ENCODE assay signal across 26 cellular contexts in the genomic region with DNA sequence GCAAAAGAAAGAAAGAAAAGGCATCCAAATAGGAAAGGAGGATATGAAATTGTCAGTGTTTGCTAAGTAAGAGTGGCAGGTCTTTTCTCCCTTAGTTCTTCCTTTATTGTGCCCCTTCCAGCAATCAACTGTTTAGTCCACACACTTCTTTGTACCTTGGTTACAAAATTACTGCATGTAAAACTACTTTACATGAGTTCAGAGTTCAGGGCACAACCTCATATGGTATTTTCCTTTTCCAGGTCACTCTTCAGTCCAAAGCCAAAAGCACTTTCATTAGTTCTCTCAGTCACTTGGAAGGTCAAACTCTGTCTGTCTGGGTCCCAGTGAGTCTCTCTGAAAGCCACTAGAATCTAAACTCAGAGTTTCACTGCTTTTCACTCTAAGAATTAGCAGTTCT.
"Had no signal": no experiment of that assay in that cellular context is flagged by ENCODE, and none has a peak within 500 bp of the region (broad histone marks: within the 10 kb centered on the region; RNA-seq: fewer than 3 reads in every experiment).

No MANE protein-coding gene starts in this region.

- H3K4me1 ChIP-seq: suprapubic skin, testis, thyroid gland, tibial artery, tibial nerve, transverse colon, upper lobe of left lung, upper lobe of right lung, uterus, vagina had no signal

- H3K4me3 ChIP-seq: stomach, suprapubic skin, testis, thoracic aorta, thyroid gland, tibial artery, tibial nerve, transverse colon, upper lobe of left lung, upper lobe of right lung, uterus, vagina had no signal

- H3K27me3 ChIP-seq: stomach, suprapubic skin, testis, thyroid gland, tibial artery, tibial nerve, transverse colon, upper lobe of left lung, upper lobe of right lung, uterus, vagina had no signal

- H3K36me3 ChIP-seq: stomach, suprapubic skin, thoracic aorta, thyroid gland, tibial artery, tibial nerve, transverse colon, upper lobe of left lung, upper lobe of right lung, uterus, vagina had no signal

- ATAC-seq: stimulated activated effector memory CD8-positive, alpha-beta T cell treated with anti-CD3 and anti-CD28 coated beads, Interleukin-12 subunit alpha, Interleukin-12 subunit beta, amount 100 ng/mL, for 72 hours; stimulated activated memory B cell treated with anti-CD40 and anti-IgM and Interleukin-4, amounts not matched to agents 10 μg/mL and 1 μg/mL and 100 μg/mL, for 72 hours; stimulated activated naive B cell treated with anti-CD40 and anti-IgM and Interleukin-4, amounts not matched to agents 10 μg/mL and 1 μg/mL and 100 μg/mL, for 72 hours; stimulated activated naive CD8-positive, alpha-beta T cell treated with anti-CD3 and anti-CD28 coated beads, Interleukin-15, amount 100 ng/mL, for 72 hours; stimulated activated naive CD8-positive, alpha-beta T cell treated with anti-CD3 and anti-CD28 coated beads, Interleukin-15, Interleukin-2, amounts not matched to agents 100 U/mL and 50 U/mL, for 24 hours; upper lobe of right lung had no signal

- H3K9me3 ChIP-seq: testis, thyroid gland, vagina had no signal

- H3K27ac ChIP-seq: suprapubic skin, testis, thoracic aorta, thyroid gland, tibial artery, tibial nerve, transverse colon, upper lobe of left lung, upper lobe of right lung, uterus, vagina had no signal

- DNase-seq: stimulated activated CD4-positive, alpha-beta T cell treated with anti-CD3 and anti-CD28 coated beads, Interleukin-2, amount 100 ng/mL, for 48 hours; stimulated activated CD4-positive, alpha-beta T cell treated with anti-CD3 and anti-CD28 coated beads, Interleukin-4, amount 100 ng/mL, for 1 hour; stimulated activated CD4-positive, alpha-beta T cell treated with anti-CD3 and anti-CD28 coated beads, Interleukin-4, amount 100 ng/mL, for 24 hours; stimulated activated CD4-positive, alpha-beta T cell treated with anti-CD3 and anti-CD28 coated beads, Interleukin-4, amount 100 ng/mL, for 4 hours; stimulated activated CD8-positive, alpha-beta memory T cell treated with anti-CD3 and anti-CD28 coated beads, Interleukin-4, amount 100 ng/mL, for 48 hours; stimulated activated naive B cell treated with anti-CD40 and anti-IgM and Interleukin-4, amounts not matched to agents 10 μg/mL and 1 μg/mL and 100 μg/mL, for 72 hours; stimulated activated naive CD4-positive, alpha-beta T cell; stimulated activated naive CD4-positive, alpha-beta T cell treated with Interleukin-2 at 50 U/mL for 16 hours; stimulated activated naive CD8-positive, alpha-beta T cell treated with anti-CD3 and anti-CD28 coated beads, Interleukin-15, amount 100 ng/mL, for 72 hours; stimulated activated naive CD8-positive, alpha-beta T cell treated with anti-CD3 and anti-CD28 coated beads, Interleukin-15, Interleukin-2, amounts not matched to agents 100 U/mL and 50 U/mL, for 24 hours; stomach; substantia nigra; testis; thyroid gland; tibial artery; transverse colon; trophoblast cell; upper lobe of left lung; upper lobe of right lung; uterus had no signal
